In genomic region chr12:80778005-80778541, GRCh38 we compare ENCODE assay signal across 8 cellular contexts.
A peak's percentile ranks its signal among the peaks of the same experiment; 100 is the strongest.
DNase-seq lines count a peak whose midpoint lies in the region; ATAC-seq and TF ChIP-seq lines count a peak whose summit lies in the region.

No MANE protein-coding gene starts in this region.

- 80% methylated on average over 3 of the region's 3 CpGs for WGBS in hepatocyte (ENCODE audit: low lambda C conversion rate, missing lambda C conversion rate)

- no peaks in the 10 kb centered on the region for H3K36me3 ChIP-seq in hepatocyte (replicated peaks; ENCODE audit: insufficient read depth, low read depth)

- no peaks in the 10 kb centered on the region for H3K27me3 ChIP-seq in hepatocyte

- no peak overlapping the region for H3K27ac Mint-ChIP-seq in activated naive CD8-positive, alpha-beta T cell treated with anti-CD3 and anti-CD28 coated beads, Interleukin-2, amount 50 U/mL, for 24 hours
- no peak overlapping the region for H3K27ac Mint-ChIP-seq in stimulated activated effector memory CD8-positive, alpha-beta T cell treated with anti-CD3 and anti-CD28 coated beads, Interleukin-12 subunit alpha, Interleukin-12 subunit beta, amount 100 ng/mL, for 72 hours
- H3K27ac Mint-ChIP-seq in nephron progenitor cell: no peak overlapping the region

- DNase-seq in DMS 273 (lab: John Stamatoyannopoulos, UW; ENCODE audit: unreplicated experiment) (peak; percentile 86), NCI-H2081 (lab: John Stamatoyannopoulos, UW) (peak; percentile 83 to 94), hepatocyte (ENCODE audit: low spot score) (peak; percentile 71), nephron progenitor cell (no peak)
- DNase-seq in activated naive CD8-positive, alpha-beta T cell treated with anti-CD3 and anti-CD28 coated beads, Interleukin-2, amount 50 U/mL, for 24 hours: peak; percentile 10
- peak in 1 of 2 donors; percentile 62 for DNase-seq in stimulated activated effector memory CD8-positive, alpha-beta T cell treated with anti-CD3 and anti-CD28 coated beads, Interleukin-12 subunit alpha, Interleukin-12 subunit beta, amount 100 ng/mL, for 72 hours (ENCODE audit: low spot score in 2 of 2)

- H3K9me2 ChIP-seq in hepatocyte (replicated peaks; ENCODE audit: insufficient read depth): no peaks in the 10 kb centered on the region

- no peaks in the 10 kb centered on the region for H3K27me3 Mint-ChIP-seq in activated naive CD8-positive, alpha-beta T cell treated with anti-CD3 and anti-CD28 coated beads, Interleukin-2, amount 50 U/mL, for 24 hours
- H3K27me3 Mint-ChIP-seq in nephron progenitor cell (ENCODE audit: low read depth, poor library complexity): no peaks in the 10 kb centered on the region

- peak overlapping the region; percentile 7 for H2AFZ ChIP-seq in hepatocyte

- no peak for TF ChIP-seq CTCF in hepatocyte (IDR thresholded peaks at IDR 0.05; ENCODE audit: poor library complexity)
- TF ChIP-seq CTCF in nephron progenitor cell (IDR thresholded peaks at IDR 0.05): no peak

- no peak overlapping the region for H3K4me2 ChIP-seq in hepatocyte

- H3K4me3 Mint-ChIP-seq in activated naive CD8-positive, alpha-beta T cell treated with anti-CD3 and anti-CD28 coated beads, Interleukin-2, amount 50 U/mL, for 24 hours: no peak overlapping the region
- H3K4me3 Mint-ChIP-seq in stimulated activated effector memory CD8-positive, alpha-beta T cell treated with anti-CD3 and anti-CD28 coated beads, Interleukin-12 subunit alpha, Interleukin-12 subunit beta, amount 100 ng/mL, for 72 hours: no peak overlapping the region
- no peak overlapping the region for H3K4me3 Mint-ChIP-seq in nephron progenitor cell

- ATAC-seq in GM19025 (IDR thresholded peaks at IDR 0.05; ENCODE audit: low read depth, unreplicated experiment) (peak; percentile 95), HG03064 (IDR thresholded peaks at IDR 0.05; ENCODE audit: low read depth, unreplicated experiment) (peak; percentile 95)
- ATAC-seq in activated naive CD8-positive, alpha-beta T cell treated with anti-CD3 and anti-CD28 coated beads, Interleukin-2, amount 50 U/mL, for 24 hours: peak; percentile 73
- peak; percentile 93 for ATAC-seq in stimulated activated effector memory CD8-positive, alpha-beta T cell treated with anti-CD3 and anti-CD28 coated beads, Interleukin-12 subunit alpha, Interleukin-12 subunit beta, amount 100 ng/mL, for 72 hours

- H3K4me1 ChIP-seq in hepatocyte (ENCODE audit: insufficient read depth): no peaks in the 10 kb centered on the region

- no peaks in the 10 kb centered on the region for H3K36me3 Mint-ChIP-seq in activated naive CD8-positive, alpha-beta T cell treated with anti-CD3 and anti-CD28 coated beads, Interleukin-2, amount 50 U/mL, for 24 hours (ENCODE audit: low read depth)
- H3K36me3 Mint-ChIP-seq in stimulated activated effector memory CD8-positive, alpha-beta T cell treated with anti-CD3 and anti-CD28 coated beads, Interleukin-12 subunit alpha, Interleukin-12 subunit beta, amount 100 ng/mL, for 72 hours: no peaks in the 10 kb centered on the region
- no peaks in the 10 kb centered on the region for H3K36me3 Mint-ChIP-seq in nephron progenitor cell (ENCODE audit: low read depth)

- no peaks in the 10 kb centered on the region for H3K9me3 ChIP-seq in hepatocyte (ENCODE audit: low read depth)

- no peak overlapping the region for H3K4me3 ChIP-seq in hepatocyte

- H4K20me1 ChIP-seq in hepatocyte (ENCODE audit: insufficient read depth, poor library complexity, severe bottlenecking): no peaks in the 10 kb centered on the region

- peaks cover 6% of the 10 kb centered on the region for H3K9me3 Mint-ChIP-seq in activated naive CD8-positive, alpha-beta T cell treated with anti-CD3 and anti-CD28 coated beads, Interleukin-2, amount 50 U/mL, for 24 hours
- peaks cover 20% of the 10 kb centered on the region for H3K9me3 Mint-ChIP-seq in stimulated activated effector memory CD8-positive, alpha-beta T cell treated with anti-CD3 and anti-CD28 coated beads, Interleukin-12 subunit alpha, Interleukin-12 subunit beta, amount 100 ng/mL, for 72 hours
- H3K9me3 Mint-ChIP-seq in nephron progenitor cell: peaks cover 16% of the 10 kb centered on the region

- H3K27ac ChIP-seq in hepatocyte: peak overlapping the region; percentile 80

- peaks cover 3% of the 10 kb centered on the region for H3K4me1 Mint-ChIP-seq in activated naive CD8-positive, alpha-beta T cell treated with anti-CD3 and anti-CD28 coated beads, Interleukin-2, amount 50 U/mL, for 24 hours
- H3K4me1 Mint-ChIP-seq in stimulated activated effector memory CD8-positive, alpha-beta T cell treated with anti-CD3 and anti-CD28 coated beads, Interleukin-12 subunit alpha, Interleukin-12 subunit beta, amount 100 ng/mL, for 72 hours: no peaks in the 10 kb centered on the region
- H3K4me1 Mint-ChIP-seq in nephron progenitor cell: no peaks in the 10 kb centered on the region

- H3K79me2 ChIP-seq in hepatocyte: no peaks in the 10 kb centered on the region
